24 cellular contexts compared by ENCODE assay signal in the genomic region with DNA sequence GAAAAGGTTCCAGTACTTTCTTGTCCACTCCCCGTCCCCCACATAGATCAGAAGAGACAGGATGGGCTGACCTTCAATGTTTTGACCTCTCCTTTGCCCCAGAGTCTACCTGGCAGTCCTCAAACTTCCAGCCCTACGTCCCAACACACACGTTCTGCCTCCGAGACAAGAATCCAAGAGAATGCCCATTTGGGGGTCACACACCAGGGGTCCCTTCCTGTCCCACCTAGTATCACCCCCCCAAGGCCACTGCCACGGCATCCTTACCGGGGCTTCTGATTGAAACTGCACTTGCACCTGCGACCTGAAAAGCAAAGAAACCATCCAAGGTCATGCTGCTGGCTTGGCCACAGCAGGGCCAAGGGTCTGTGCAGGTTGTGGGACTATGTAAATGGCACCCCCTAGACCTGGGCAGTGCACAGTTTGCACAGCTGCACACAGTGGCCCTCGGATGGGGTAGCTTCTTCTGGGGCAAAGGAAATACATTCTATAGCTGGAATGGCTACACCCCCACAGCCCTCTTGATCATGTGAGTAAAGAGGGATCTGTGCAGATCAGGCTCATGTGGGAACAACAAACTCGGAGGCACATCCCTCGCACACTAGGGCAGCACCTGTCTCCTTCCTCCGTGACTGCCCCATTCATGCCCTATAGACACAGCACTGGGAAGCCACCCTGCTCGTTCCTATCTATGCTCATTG. TPM values are rescaled to one million over a fixed set of nuclear protein-coding genes. Genes with fewer than 3 reads are reported as not detected.
A peak's percentile ranks its signal among the peaks of the same experiment; 100 is the strongest.
DNase-seq lines count a peak whose midpoint lies in the region; ATAC-seq and TF ChIP-seq lines count a peak whose summit lies in the region.
"Had no signal": no experiment of that assay in that cellular context is flagged by ENCODE, and none has a peak within 500 bp of the region (broad histone marks: within the 10 kb centered on the region; RNA-seq: fewer than 3 reads in every experiment).

No MANE protein-coding gene starts in this region.

- DNase-seq in DND-41 = no peak
- DNase-seq in right atrium auricular region (ENCODE audit: low spot score) = peak; percentile 54
- DNase-seq in sciatic nerve (ENCODE audit: low spot score) = peak; percentile 36
- no peak for DNase-seq in GM10248 (ENCODE audit: extremely low spot score)
- DNase-seq in NCI-H2029 (lab: John Stamatoyannopoulos, UW) = no peak
- DNase-seq in NAMALWA (ENCODE audit: low spot score) = no peak
- DNase-seq: activated CD4-positive, alpha-beta T cell treated with anti-CD3 and anti-CD28 coated beads, Interleukin-2, amount 50 U/mL, for 4 hours; activated naive CD8-positive, alpha-beta T cell treated with anti-CD3 and anti-CD28 coated beads, Interleukin-2, amount 50 U/mL, for 24 hours; brain microvascular endothelial cell; dermis blood vessel endothelial cell; hypothalamus; KG1; mesenchymal stem cell; NCI-H1930; NCI-H446; nephron progenitor cell; RPMI8226; stimulated activated CD8-positive, alpha-beta memory T cell treated with anti-CD3 and anti-CD28 coated beads, Interleukin-4, amount 100 ng/mL, for 48 hours had no signal

- peak overlapping the region in 8 of 11 experiments; percentile 1 to 98 (median 74); a peak in 13 of 22 replicates for H3K4me2 ChIP-seq in BLaER1 treated with 17β-estradiol and CSF1 and Interleukin-3, amounts not matched to agents 10 nM and 100 nM
- H3K4me2 ChIP-seq in DND-41 (ENCODE audit: insufficient read depth, low read length) = no peak overlapping the region

- no peak for TF ChIP-seq CTCF in DND-41 (IDR thresholded peaks at IDR 0.05; ENCODE audit: borderline replicate concordance, extremely low read depth, low read length, poor library complexity, severe bottlenecking)
- no peak for TF ChIP-seq CTCF in right atrium auricular region (IDR thresholded peaks at IDR 0.05)
- TF ChIP-seq CTCF in GM10248 (IDR thresholded peaks at IDR 0.05; ENCODE audit: control extremely low read depth, extremely low read depth, low read depth, missing control alignments) = no peak

- no peaks in the 10 kb centered on the region for H4K20me1 ChIP-seq in BLaER1 treated with 17β-estradiol and CSF1 and Interleukin-3, amounts not matched to agents 10 nM and 100 nM
- H4K20me1 ChIP-seq in DND-41 (ENCODE audit: insufficient read depth, low read length) = no peaks in the 10 kb centered on the region

- intact Hi-C loops in sciatic nerve (cut with DNase I) = loop anchor here (10.0 kb wide), 1 partner anchor 64 kb away; no protein-coding TSS in a partner anchor

- no peak overlapping the region for H2AFZ ChIP-seq in DND-41 (ENCODE audit: low read depth, low read length)

- H3K79me2 ChIP-seq in DND-41 (ENCODE audit: insufficient read depth, low read length) = peaks cover 19% of the 10 kb centered on the region

- ATAC-seq in DND-41 (ENCODE audit: insufficient read depth, low read depth) (no peak), sciatic nerve (no peak), HG03378 (IDR thresholded peaks at IDR 0.05; ENCODE audit: unreplicated experiment) (no peak)
- ATAC-seq: activated naive CD8-positive, alpha-beta T cell treated with anti-CD3 and anti-CD28 coated beads, Interleukin-2, amount 50 U/mL, for 24 hours had no signal

- no peaks in the 10 kb centered on the region for H3K27me3 ChIP-seq in BLaER1 treated with 17β-estradiol and CSF1 and Interleukin-3, amounts not matched to agents 10 nM and 100 nM
- no peaks in the 10 kb centered on the region for H3K27me3 ChIP-seq in DND-41 (ENCODE audit: insufficient read depth, low read length, poor library complexity)
- no peaks in the 10 kb centered on the region for H3K27me3 ChIP-seq in right atrium auricular region
- H3K27me3 ChIP-seq: suprapubic skin had no signal

- peaks cover 45 to 81% (median 71%) of the 10 kb centered on the region in 10 experiments for H3K4me1 ChIP-seq in BLaER1 treated with 17β-estradiol and CSF1 and Interleukin-3, amounts not matched to agents 10 nM and 100 nM
- peaks cover 45% of the 10 kb centered on the region for H3K4me1 ChIP-seq in DND-41 (ENCODE audit: insufficient read depth, low read length)
- peaks cover 0 to 8% of the 10 kb centered on the region in 2 donors for H3K4me1 ChIP-seq in right atrium auricular region
- H3K4me1 ChIP-seq: prostate gland had no signal

- H3K36me3 ChIP-seq in BLaER1 treated with 17β-estradiol and CSF1 and Interleukin-3, amounts not matched to agents 10 nM and 100 nM = no peaks in the 10 kb centered on the region
- H3K36me3 ChIP-seq in DND-41 (ENCODE audit: insufficient read depth, low read length) (peaks cover 63% of the 10 kb centered on the region), right atrium auricular region (no peaks in the 10 kb centered on the region)
- H3K36me3 ChIP-seq: brain microvascular endothelial cell, prostate gland, suprapubic skin had no signal

- peak overlapping the region in 1 of 11 experiments; percentile 3; a peak in 2 of 22 replicates for H3K9ac ChIP-seq in BLaER1 treated with 17β-estradiol and CSF1 and Interleukin-3, amounts not matched to agents 10 nM and 100 nM
- peak overlapping the region; percentile 6; the same call in 1 of the 2 replicates for H3K9ac ChIP-seq in DND-41 (ENCODE audit: low read depth, low read length)

- CTCF ChIA-PET in GM10248 (lab: Yijun Ruan, JAX) = interaction anchor here (0.8 to 12.1 kb wide), 6 partner anchors 10 to 212 kb away, joined by 4 to 169 read pairs (median 6); no protein-coding TSS in a partner anchor

- POLR2A ChIA-PET in GM10248 (lab: Yijun Ruan, JAX) = no interaction called here

- no peak overlapping the region for H3K4me3 ChIP-seq in BLaER1 treated with 17β-estradiol and CSF1 and Interleukin-3, amounts not matched to agents 10 nM and 100 nM
- H3K4me3 ChIP-seq in DND-41 (ENCODE audit: low read depth in 1 of 2, low read length in 2 of 2) (no peak overlapping the region), right atrium auricular region (no peak overlapping the region)
- H3K4me3 ChIP-seq: prostate gland, suprapubic skin had no signal

- no peaks in the 10 kb centered on the region for H3K9me3 ChIP-seq in BLaER1 treated with 17β-estradiol and CSF1 and Interleukin-3, amounts not matched to agents 10 nM and 100 nM (replicated peaks in 1 of 11)
- H3K9me3 ChIP-seq in DND-41 (ENCODE audit: insufficient read depth, low read length, severe bottlenecking) = no peaks in the 10 kb centered on the region
- H3K9me3 ChIP-seq in right atrium auricular region = no peaks in the 10 kb centered on the region
- H3K9me3 ChIP-seq: prostate gland, suprapubic skin had no signal

- peak overlapping the region in 5 of 11 experiments; percentile 11 to 64 (median 62); a peak in 4 of 22 replicates for H3K27ac ChIP-seq in BLaER1 treated with 17β-estradiol and CSF1 and Interleukin-3, amounts not matched to agents 10 nM and 100 nM
- H3K27ac ChIP-seq in DND-41 (ENCODE audit: low read length) (peak overlapping the region; percentile 75), right atrium auricular region (no peak overlapping the region)
- H3K27ac ChIP-seq: brain microvascular endothelial cell, prostate gland, suprapubic skin had no signal

RNA-seq across cellular contexts. Expression of a gene that starts 16.5 kb away (rescaled TPM):
- total RNA-seq in right atrium auricular region = under 1 TPM; 0.59 to 0.78 TPM
- total RNA-seq in sciatic nerve = 6.6 TPM
- total RNA-seq: fibroblast of villous mesenchyme, suprapubic skin had no signal

RNA-seq across cellular contexts. Expression of a gene that starts 35.4 kb away (rescaled TPM):
- total RNA-seq in right atrium auricular region (10 to 100 TPM; 28.6 to 42.6 TPM), sciatic nerve (141 TPM)
- total RNA-seq: activated T-helper 1 cell treated with anti-CD3 and anti-CD28 coated beads, Interleukin-12 subunit alpha, Interleukin-12 subunit beta, Interleukin-2, Interleukin-4 antibody, amounts not matched to agents 30 ng/mL and 10 ng/mL and 1 ng/mL, durations not matched to agents 14 hours and 24 hours and 36 hours; fibroblast of villous mesenchyme had no signal

RNA-seq across cellular contexts. Expression of a gene that starts 44.0 kb away (rescaled TPM):
- total RNA-seq in right atrium auricular region = 1 to 10 TPM in 1 of 2 donors, under 1 TPM in 1; 0.67 to 1.3 TPM
- total RNA-seq in sciatic nerve = 4.2 TPM
- total RNA-seq: activated T-helper 1 cell treated with anti-CD3 and anti-CD28 coated beads, Interleukin-12 subunit alpha, Interleukin-12 subunit beta, Interleukin-2, Interleukin-4 antibody, amounts not matched to agents 30 ng/mL and 10 ng/mL and 1 ng/mL, durations not matched to agents 14 hours and 24 hours and 36 hours; fibroblast of villous mesenchyme had no signal

Comparison
In these comparisons a context has a peak if more than half of its experiments do, and no peak if none do; other contexts are left out.
1. DNase-seq: peak in right atrium auricular region (single experiment) and sciatic nerve (single experiment); none in DND-41 (single experiment), GM10248 (single experiment), NCI-H2029 (single experiment) and NAMALWA (single experiment).